In genomic region chr5:36523450-36523849, GRCh38 we compare ENCODE assay signal across 25 cellular contexts.
DNase-seq lines count a peak whose midpoint lies in the region; ATAC-seq, FAIRE-seq and TF ChIP-seq lines count a peak whose summit lies in the region.
"Had no signal": no experiment of that assay in that cellular context is flagged by ENCODE, and none has a peak within 500 bp of the region (broad histone marks: within the 10 kb centered on the region; RNA-seq: fewer than 3 reads in every experiment).

No MANE protein-coding gene starts in this region.

- no peaks in the 10 kb centered on the region for H3K36me3 Mint-ChIP-seq in activated CD4-positive, alpha-beta T cell treated with anti-CD3 and anti-CD28 coated beads, Interleukin-2, amount 10 ng/mL, durations not matched to agents 24 days and 14 days (ENCODE audit: low read depth)
- no peaks in the 10 kb centered on the region for H3K36me3 Mint-ChIP-seq in brain
- H3K36me3 Mint-ChIP-seq: CD4-positive, CD25-positive, alpha-beta regulatory T cell; CD8-positive, alpha-beta T cell had no signal

- no peaks in the 10 kb centered on the region for H3K27me3 Mint-ChIP-seq in activated CD4-positive, alpha-beta T cell treated with anti-CD3 and anti-CD28 coated beads, Interleukin-2, amount 10 ng/mL, durations not matched to agents 24 days and 14 days
- peaks cover 3% of the 10 kb centered on the region for H3K27me3 Mint-ChIP-seq in brain
- H3K27me3 Mint-ChIP-seq: B cell; CD4-positive, CD25-positive, alpha-beta regulatory T cell had no signal

- H3K23ac ChIP-seq in trophoblast cell (ENCODE audit: low read length), result peak overlapping the region; percentile 59

- H4K12ac ChIP-seq in trophoblast cell (ENCODE audit: low read depth, low read length), result no peak overlapping the region

- H3K14ac ChIP-seq in trophoblast cell (ENCODE audit: low read length), result no peak overlapping the region

- no peak overlapping the region for H4K91ac ChIP-seq in trophoblast cell (ENCODE audit: low read depth, low read length)

- H3K9me3 ChIP-seq in trophoblast cell (ENCODE audit: insufficient read depth, low read depth, low read length), result peaks cover 4% of the 10 kb centered on the region
- H3K9me3 ChIP-seq: Caco-2 had no signal

- no peak overlapping the region for H3K4me2 ChIP-seq in trophoblast cell (ENCODE audit: low read length)
- H3K4me2 ChIP-seq: BLaER1 had no signal

- H3K4me3 ChIP-seq in trophoblast cell (ENCODE audit: low read depth, low read length), result no peak overlapping the region
- H3K4me3 ChIP-seq: BLaER1, GM12878 had no signal

- no peak for TF ChIP-seq CTCF in brain (conservative IDR thresholded peaks at IDR 0.05)

- no peak overlapping the region for H4K8ac ChIP-seq in trophoblast cell (ENCODE audit: low read depth, low read length)

- ATAC-seq in GM18909 (IDR thresholded peaks at IDR 0.05; ENCODE audit: poor library complexity, unreplicated experiment), result no peak
- ATAC-seq: CD8-positive, alpha-beta T cell; GM12878; HCT116 had no signal

- H2BK120ac ChIP-seq in trophoblast cell (ENCODE audit: insufficient read depth, low read length, poor library complexity), result no peak overlapping the region

- H3K9me3 Mint-ChIP-seq in activated CD4-positive, alpha-beta T cell treated with anti-CD3 and anti-CD28 coated beads, Interleukin-2, amount 10 ng/mL, durations not matched to agents 24 days and 14 days, result no peaks in the 10 kb centered on the region
- H3K9me3 Mint-ChIP-seq in brain, result peaks cover 0 to 13% (median 0%) of the 10 kb centered on the region in 5 experiments
- H3K9me3 Mint-ChIP-seq: HFFc6 had no signal

- H2BK5ac ChIP-seq in trophoblast cell (ENCODE audit: low read depth, low read length, poor library complexity), result no peak overlapping the region

- no peaks in the 10 kb centered on the region for H3K36me3 ChIP-seq in trophoblast cell (ENCODE audit: control insufficient read depth in 1 of 2, insufficient read depth in 2 of 2, low read length in 2 of 2)
- H3K36me3 ChIP-seq: BLaER1 had no signal

- H3K79me1 ChIP-seq in trophoblast cell (ENCODE audit: low read length), result peaks cover 5% of the 10 kb centered on the region

- H2BK12ac ChIP-seq in trophoblast cell (ENCODE audit: low read length), result no peak overlapping the region

- H3K27ac ChIP-seq in trophoblast cell (ENCODE audit: low read depth, low read length), result no peak overlapping the region
- H3K27ac ChIP-seq: 22Rv1, BLaER1, C4-2B had no signal

- peaks cover 4% of the 10 kb centered on the region in 2 experiments for H3K4me1 ChIP-seq in trophoblast cell (ENCODE audit: control insufficient read depth in 1 of 2, insufficient read depth in 2 of 2, low read length in 2 of 2)
- H3K4me1 ChIP-seq: BLaER1, Caco-2 had no signal

- no peaks in the 10 kb centered on the region for H3K27me3 ChIP-seq in trophoblast cell (ENCODE audit: insufficient read depth, low read length)
- H3K27me3 ChIP-seq: BLaER1 had no signal

- intact Hi-C loops in activated CD4-positive, alpha-beta T cell treated with anti-CD3 and anti-CD28 coated beads, Interleukin-2, amount 10 ng/mL, durations not matched to agents 24 days and 14 days (cut with micrococcal nuclease), result no loop called here

- H3K27ac Mint-ChIP-seq in activated CD4-positive, alpha-beta T cell treated with anti-CD3 and anti-CD28 coated beads, Interleukin-2, amount 10 ng/mL, durations not matched to agents 24 days and 14 days, result no peak overlapping the region
- peak overlapping the region in 4 of 5 experiments; percentile 23 to 63 (median 46) for H3K27ac Mint-ChIP-seq in brain
- H3K27ac Mint-ChIP-seq: B cell; CD4-positive, CD25-positive, alpha-beta regulatory T cell; CD8-positive, alpha-beta T cell; H9; HFFc6 had no signal

- H2AK5ac ChIP-seq in trophoblast cell (ENCODE audit: low read length), result no peak overlapping the region

- peak; percentile 5 for FAIRE-seq in GM12891 (lab: Jason Lieb, UNC)
- FAIRE-seq: A204.1, GM12878, GM18507 had no signal

- no peaks in the 10 kb centered on the region for H3K4me1 Mint-ChIP-seq in activated CD4-positive, alpha-beta T cell treated with anti-CD3 and anti-CD28 coated beads, Interleukin-2, amount 10 ng/mL, durations not matched to agents 24 days and 14 days
- H3K4me1 Mint-ChIP-seq in brain, result peaks cover 22% of the 10 kb centered on the region
- H3K4me1 Mint-ChIP-seq: B cell; CD4-positive, CD25-positive, alpha-beta regulatory T cell had no signal

- TF ChIP-seq POLR2A in GM12891 (IDR thresholded peaks at IDR 0.05; ENCODE audit: low read depth, low read length), result no peak

- H3K18ac ChIP-seq in trophoblast cell (ENCODE audit: low read length), result no peak overlapping the region

- WGBS in trophoblast cell (ENCODE audit: extremely low coverage, insufficient coverage, insufficient read length), result no CpG with 5 or more reads among the region's 5 CpGs

- H3K4ac ChIP-seq in trophoblast cell (ENCODE audit: low read depth, low read length), result no peak overlapping the region

- no peak overlapping the region for H3K4me3 Mint-ChIP-seq in activated CD4-positive, alpha-beta T cell treated with anti-CD3 and anti-CD28 coated beads, Interleukin-2, amount 10 ng/mL, durations not matched to agents 24 days and 14 days
- no peak overlapping the region for H3K4me3 Mint-ChIP-seq in brain
- H3K4me3 Mint-ChIP-seq: B cell; CD4-positive, CD25-positive, alpha-beta regulatory T cell; CD8-positive, alpha-beta T cell; H9; HFFc6 had no signal

- H3K9ac ChIP-seq in trophoblast cell (ENCODE audit: low read length), result no peak overlapping the region
- H3K9ac ChIP-seq: BLaER1 had no signal

- no peaks in the 10 kb centered on the region for H3K79me2 ChIP-seq in trophoblast cell (ENCODE audit: control insufficient read depth, insufficient read depth, low read length, poor library complexity)

- peak; percentile 42 for DNase-seq in activated CD4-positive, alpha-beta T cell treated with anti-CD3 and anti-CD28 coated beads, Interleukin-2, amount 10 ng/mL, durations not matched to agents 24 days and 14 days
- DNase-seq in activated CD4-positive, alpha-beta T cell treated with anti-CD3 and anti-CD28 coated beads, Interleukin-2, amount 50 U/mL, for 48 hours, result no peak
- DNase-seq in GM12891 (ENCODE audit: insufficient read length, low spot score) (no peak), trophoblast cell (no peak), DMS 273 treated with DMSO at 0.1 percent for 48 hours (lab: John Stamatoyannopoulos, UW) (no peak), H4 (ENCODE audit: low spot score) (no peak)
- DNase-seq: Caco-2; CD4-positive, CD25-positive, alpha-beta regulatory T cell; CD8-positive, alpha-beta T cell; DMS79; EL; GDM1; GOT3; H9; HFFc6 had no signal

- no peak overlapping the region for H2AFZ ChIP-seq in trophoblast cell (ENCODE audit: insufficient read depth, low read length, poor library complexity)

TF ChIP-seq in GM12891, 5 proteins besides CTCF, POLR2A, EP300 and RAD21:
- no peak for TF ChIP-seq TAF1 (IDR thresholded peaks at IDR 0.05; ENCODE audit: low read depth, low read length)
- no peak for TF ChIP-seq POU2F2 (IDR thresholded peaks at IDR 0.05; ENCODE audit: low read depth, low read length)
- no peak for TF ChIP-seq POLR2AphosphoS5 (IDR thresholded peaks at IDR 0.05; ENCODE audit: low read depth, low read length)
- no peak for TF ChIP-seq SPI1 (IDR thresholded peaks at IDR 0.05; ENCODE audit: low read depth, low read length)
- TF ChIP-seq PAX5 (IDR thresholded peaks at IDR 0.05; ENCODE audit: insufficient read depth, low read length, severe bottlenecking), result no peak
